Comparison of ENCODE assay signal across 10 cellular contexts in the genomic region with DNA sequence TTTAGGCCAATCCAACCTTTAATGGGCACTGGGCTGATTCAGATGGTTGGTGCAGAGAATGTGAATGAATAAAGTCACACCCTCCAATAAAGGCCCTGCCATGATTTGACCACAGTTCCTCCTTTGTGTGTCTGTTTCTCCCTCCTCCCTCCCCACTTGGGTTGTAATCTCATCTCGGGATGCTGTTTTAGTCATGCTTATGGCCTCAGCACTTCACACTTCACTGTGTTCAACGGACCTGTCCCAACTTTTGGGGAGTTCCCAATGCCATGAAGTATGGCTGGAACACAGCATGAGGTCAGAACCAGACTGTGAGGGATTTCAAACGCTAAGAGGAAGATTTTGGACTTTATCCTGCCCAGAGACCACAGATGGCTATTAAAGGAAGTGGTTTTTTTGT. TPM values are rescaled to one million over a fixed set of nuclear protein-coding genes. Genes with fewer than 3 reads are reported as not detected.
DNase-seq lines count a peak whose midpoint lies in the region; ATAC-seq, FAIRE-seq and TF ChIP-seq lines count a peak whose summit lies in the region.
"Had no signal": no experiment of that assay in that cellular context is flagged by ENCODE, and none has a peak within 500 bp of the region (broad histone marks: within the 10 kb centered on the region; RNA-seq: fewer than 3 reads in every experiment).

No MANE protein-coding gene starts in this region.

- H3K27ac ChIP-seq in OCI-LY3 (ENCODE audit: low read length), result peak overlapping the region; percentile 97
- H3K27ac ChIP-seq: KMS-11, SJSA1 had no signal

- H3K4me1 Mint-ChIP-seq in effector memory CD8-positive, alpha-beta T cell (ENCODE audit: low read depth in 2 of 2), result peaks cover under 1 to 2% of the 10 kb centered on the region in 2 donors
- H3K4me1 Mint-ChIP-seq in osteocyte (ENCODE audit: unreplicated experiment), result peaks cover 3% of the 10 kb centered on the region

- intact Hi-C loops in sciatic nerve (cut with DNase I), result no loop called here

- H3K27ac Mint-ChIP-seq in effector memory CD8-positive, alpha-beta T cell, result no peak overlapping the region
- H3K27ac Mint-ChIP-seq in osteocyte (ENCODE audit: unreplicated experiment), result peak overlapping the region; percentile 58

- TF ChIP-seq CTCF in OCI-LY3 (IDR thresholded peaks at IDR 0.05; ENCODE audit: low read depth, low read length), result no peak
- TF ChIP-seq CTCF in osteocyte (IDR thresholded peaks at IDR 0.05), result no peak

- H3K79me2 ChIP-seq in OCI-LY3 (ENCODE audit: low read length), result peaks cover 3% of the 10 kb centered on the region; the same call in 1 of the 2 replicates

- no peaks in the 10 kb centered on the region for H3K9me3 Mint-ChIP-seq in effector memory CD8-positive, alpha-beta T cell
- no peaks in the 10 kb centered on the region for H3K9me3 Mint-ChIP-seq in osteocyte (ENCODE audit: unreplicated experiment)

- no peak overlapping the region for H3K4me3 ChIP-seq in OCI-LY3 (ENCODE audit: low read length)
- H3K4me3 ChIP-seq: SJSA1 had no signal

- DNase-seq in GM18507 (ENCODE audit: extremely low spot score, insufficient read length, low read depth) (no peak), osteocyte (ENCODE audit: extremely low spot score, unreplicated experiment) (no peak), sciatic nerve (ENCODE audit: low spot score) (no peak), cerebellar nuclear complex (lab: John Stamatoyannopoulos, UW) (no peak)
- DNase-seq in effector memory CD8-positive, alpha-beta T cell, result no peak

- FAIRE-seq in GM18507 (lab: Jason Lieb, UNC), result peak; percentile 48

- H3K4me1 ChIP-seq in OCI-LY3 (ENCODE audit: low read length), result peaks cover 41% of the 10 kb centered on the region

- H3K4me2 ChIP-seq in OCI-LY3 (ENCODE audit: low read length), result peak overlapping the region; percentile 47
- H3K4me2 ChIP-seq: KMS-11 had no signal

- no peak overlapping the region for H3K4me3 Mint-ChIP-seq in effector memory CD8-positive, alpha-beta T cell
- H3K4me3 Mint-ChIP-seq in osteocyte (ENCODE audit: unreplicated experiment), result no peak overlapping the region

- H3K9ac ChIP-seq in OCI-LY3 (ENCODE audit: low read length), result peak overlapping the region; percentile 36; the same call in 1 of the 2 replicates
- H3K9ac ChIP-seq: KMS-11 had no signal

- peaks cover 41% of the 10 kb centered on the region for H3K36me3 Mint-ChIP-seq in effector memory CD8-positive, alpha-beta T cell (ENCODE audit: insufficient read depth)
- peaks cover 21% of the 10 kb centered on the region for H3K36me3 Mint-ChIP-seq in osteocyte (ENCODE audit: unreplicated experiment)

- peaks cover 12% of the 10 kb centered on the region for H3K36me3 ChIP-seq in OCI-LY3 (replicated peaks; ENCODE audit: low read depth, low read length)

- H3K9me3 ChIP-seq in OCI-LY3 (ENCODE audit: insufficient read depth, low read length), result no peaks in the 10 kb centered on the region
- H3K9me3 ChIP-seq: SJSA1 had no signal

- no peaks in the 10 kb centered on the region for H4K20me1 ChIP-seq in OCI-LY3 (ENCODE audit: insufficient read depth, low read length)

- no peak overlapping the region for H2AFZ ChIP-seq in OCI-LY3 (ENCODE audit: low read depth, low read length)

- peak; percentile 30 for ATAC-seq in effector memory CD8-positive, alpha-beta T cell (replicated peaks)
- ATAC-seq in sciatic nerve, result no peak
- no peak for ATAC-seq in HG03520 (IDR thresholded peaks at IDR 0.05; ENCODE audit: unreplicated experiment)
- ATAC-seq: right cardiac atrium had no signal

- no peaks in the 10 kb centered on the region for H3K27me3 Mint-ChIP-seq in effector memory CD8-positive, alpha-beta T cell
- no peaks in the 10 kb centered on the region for H3K27me3 Mint-ChIP-seq in osteocyte (ENCODE audit: unreplicated experiment)

- no peaks in the 10 kb centered on the region for H3K27me3 ChIP-seq in OCI-LY3 (ENCODE audit: low read depth, low read length)
- H3K27me3 ChIP-seq: SJSA1 had no signal

RNA-seq across cellular contexts. Expression of a gene that starts 5.6 kb away (rescaled TPM):
- total RNA-seq in osteocyte (55.9 and 61.1 TPM in 2 replicates), sciatic nerve (49.6 TPM)

RNA-seq across cellular contexts. Expression of a gene that starts 29.8 kb away (rescaled TPM):
- total RNA-seq in osteocyte, result 663 and 687 TPM in 2 replicates
- total RNA-seq in sciatic nerve, result 543 TPM

RNA-seq across cellular contexts. Expression of a gene that starts 37.4 kb away (rescaled TPM):
- total RNA-seq in osteocyte, result not detected in 2 replicates
- 1.2 TPM for total RNA-seq in sciatic nerve
- total RNA-seq: SJSA1 had no signal
